In genomic region chr12:69929531-69929930, GRCh38 we compare ENCODE assay signal across 19 cellular contexts.
DNase-seq lines count a peak whose midpoint lies in the region; ATAC-seq and TF ChIP-seq lines count a peak whose summit lies in the region.
"Had no signal": no experiment of that assay in that cellular context is flagged by ENCODE, and none has a peak within 500 bp of the region (broad histone marks: within the 10 kb centered on the region; RNA-seq: fewer than 3 reads in every experiment).

No MANE protein-coding gene starts in this region.

- no CpG with 5 or more reads among the region's 3 CpGs for WGBS in IMR-90 (ENCODE audit: extremely low coverage in 2 of 2, insufficient read length in 1 of 2), 2 experiments

- no peaks in the 10 kb centered on the region for H3K36me3 ChIP-seq in ACC112 (ENCODE audit: insufficient read depth, low read length)
- H3K36me3 ChIP-seq in IMR-90 (ENCODE audit: control insufficient read depth, insufficient read depth, low read length), result no peaks in the 10 kb centered on the region
- no peaks in the 10 kb centered on the region for H3K36me3 ChIP-seq in Caco-2 (ENCODE audit: control insufficient read depth, insufficient read depth, low read length)
- H3K36me3 ChIP-seq in lower lobe of right lung, result no peaks in the 10 kb centered on the region
- H3K36me3 ChIP-seq: MG63 had no signal

- DNase-seq in IMR-90 (peak; percentile 6), astrocyte of the hippocampus (ENCODE audit: low read depth, low spot score) (peak; percentile 32), foreskin keratinocyte (no peak), Caco-2 (no peak), NCI-H146 treated with DMSO at 0.1 percent for 48 hours (lab: John Stamatoyannopoulos, UW; ENCODE audit: unreplicated experiment) (no peak), lower lobe of right lung (no peak), GM13977 (ENCODE audit: low spot score) (no peak)
- DNase-seq: 8988T; Calu3; CD4-positive, CD25-positive, alpha-beta regulatory T cell; DMS79; KBM-7; MG63; NCI-H1105; NCI-H2029; NCI-H510A treated with DMSO at 0.1 percent for 48 hours; SHP77 treated with DMSO at 0.1 percent for 48 hours had no signal

- no peak overlapping the region for H3K9ac ChIP-seq in IMR-90 (ENCODE audit: low read depth, low read length)

- TF ChIP-seq CTCF in IMR-90 (conservative IDR thresholded peaks at IDR 0.05; ENCODE audit: low read depth, low read length) (no peak), foreskin keratinocyte (conservative IDR thresholded peaks at IDR 0.05) (no peak), Caco-2 (IDR thresholded peaks at IDR 0.05; ENCODE audit: insufficient read depth in 1 of 2, low read depth in 1 of 2, low read length in 1 of 2, severe bottlenecking in 1 of 2, unreplicated experiment in 1 of 2) (no peak), lower lobe of right lung (IDR thresholded peaks at IDR 0.05) (no peak), GM13977 (IDR thresholded peaks at IDR 0.05; ENCODE audit: extremely low read depth, insufficient read depth, missing control alignments) (no peak)

- TF ChIP-seq POLR2A in IMR-90 (IDR thresholded peaks at IDR 0.05; ENCODE audit: low read depth, low read length), result no peak

- H2BK5ac ChIP-seq in IMR-90 (ENCODE audit: low read depth, low read length, poor library complexity, severe bottlenecking), result no peak overlapping the region

- H3K4me1 Mint-ChIP-seq in Caco-2 (ENCODE audit: low read depth, unreplicated experiment), result peaks cover 6% of the 10 kb centered on the region
- H3K4me1 Mint-ChIP-seq: CD4-positive, CD25-positive, alpha-beta regulatory T cell had no signal

- H3K27ac Mint-ChIP-seq in Caco-2 (ENCODE audit: unreplicated experiment), result no peak overlapping the region
- H3K27ac Mint-ChIP-seq: CD4-positive, CD25-positive, alpha-beta regulatory T cell; GM23338 had no signal

- H2AK5ac ChIP-seq in IMR-90 (ENCODE audit: low read depth, low read length), result no peak overlapping the region

- no peak overlapping the region for H3K14ac ChIP-seq in IMR-90 (replicated peaks; ENCODE audit: low read depth, low read length)

- H4K8ac ChIP-seq in IMR-90 (ENCODE audit: low read depth in 2 of 2, low read length in 2 of 2), result no peak overlapping the region

- no peak overlapping the region for H3K18ac ChIP-seq in IMR-90 (ENCODE audit: low read depth, low read length)

- peaks cover 10% of the 10 kb centered on the region for H3K4me1 ChIP-seq in ACC112 (ENCODE audit: control insufficient read depth, insufficient read depth, low read length, unreplicated experiment)
- no peaks in the 10 kb centered on the region for H3K4me1 ChIP-seq in IMR-90 (ENCODE audit: control insufficient read depth, insufficient read depth, low read length)
- H3K4me1 ChIP-seq in foreskin keratinocyte, result peaks cover 10% of the 10 kb centered on the region
- H3K4me1 ChIP-seq in Caco-2, result no peaks in the 10 kb centered on the region
- no peaks in the 10 kb centered on the region for H3K4me1 ChIP-seq in lower lobe of right lung

- H3K4me2 ChIP-seq in IMR-90 (ENCODE audit: low read depth, low read length), result no peak overlapping the region
- H3K4me2 ChIP-seq: GM23338 had no signal

- H3K27me3 ChIP-seq in ACC112 (ENCODE audit: insufficient read depth, low read length), result no peaks in the 10 kb centered on the region; the same call in 1 of the 2 replicates
- H3K27me3 ChIP-seq in IMR-90 (ENCODE audit: control insufficient read depth, insufficient read depth, low read length), result no peaks in the 10 kb centered on the region
- no peaks in the 10 kb centered on the region for H3K27me3 ChIP-seq in foreskin keratinocyte
- H3K27me3 ChIP-seq in Caco-2 (replicated peaks; ENCODE audit: control insufficient read depth, insufficient read depth, low read length), result no peaks in the 10 kb centered on the region
- H3K27me3 ChIP-seq in lower lobe of right lung (ENCODE audit: low read depth), result no peaks in the 10 kb centered on the region
- H3K27me3 ChIP-seq: MG63 had no signal

- no peak for TF ChIP-seq RAD21 in IMR-90 (IDR thresholded peaks at IDR 0.05; ENCODE audit: low read length)

- H3K9me3 ChIP-seq in IMR-90 (ENCODE audit: control insufficient read depth, insufficient read depth, low read length) (no peaks in the 10 kb centered on the region), Caco-2 (no peaks in the 10 kb centered on the region), lower lobe of right lung (no peaks in the 10 kb centered on the region)
- H3K9me3 ChIP-seq: MG63 had no signal

- H3K79me2 ChIP-seq in ACC112 (ENCODE audit: control insufficient read depth, insufficient read depth, low read length, unreplicated experiment), result no peaks in the 10 kb centered on the region

- H4K91ac ChIP-seq in IMR-90 (ENCODE audit: insufficient read depth, low read depth, low read length), result no peak overlapping the region

- CTCF ChIA-PET in IMR-90 (lab: Yijun Ruan, JAX) (interaction anchor here (0.6 kb wide), 1 partner anchor 14 kb away, joined by 3 read pairs; no protein-coding TSS in a partner anchor), Caco-2 (lab: Charles Lee) (no interaction called here)

- no peaks in the 10 kb centered on the region for H3K36me3 Mint-ChIP-seq in Caco-2 (ENCODE audit: insufficient read depth, unreplicated experiment)
- H3K36me3 Mint-ChIP-seq: CD4-positive, CD25-positive, alpha-beta regulatory T cell had no signal

- dilution Hi-C loops in IMR-90 (cut with HindIII; ENCODE audit: low sequenced_read_pairs, unreplicated experiment), result no loop called here

- no peak overlapping the region for H3K4me3 Mint-ChIP-seq in Caco-2 (ENCODE audit: unreplicated experiment)
- H3K4me3 Mint-ChIP-seq: CD4-positive, CD25-positive, alpha-beta regulatory T cell; GM23338 had no signal

- peaks cover 3% of the 10 kb centered on the region for H3K27me3 Mint-ChIP-seq in Caco-2 (ENCODE audit: insufficient read depth, unreplicated experiment)

- no peak overlapping the region for H2BK20ac ChIP-seq in IMR-90 (ENCODE audit: low read depth, low read length)

- BruUV-seq in IMR-90 (replicated peaks; lab: Mats Ljungman, UMichigan), result no TSS peak
- no TSS peak for BruUV-seq in Caco-2 (replicated peaks; lab: Mats Ljungman, UMichigan)

- no peak overlapping the region for H2BK120ac ChIP-seq in IMR-90 (ENCODE audit: low read depth, low read length)

- H3K23ac ChIP-seq in IMR-90 (ENCODE audit: low read depth, low read length), result no peak overlapping the region

- no peaks in the 10 kb centered on the region for H3K9me1 ChIP-seq in IMR-90 (ENCODE audit: insufficient read depth, low read length)

- H2AK9ac ChIP-seq in IMR-90 (replicated peaks; ENCODE audit: low read depth, low read length, poor library complexity), result no peak overlapping the region

- intact Hi-C loops in IMR-90 (cut with micrococcal nuclease), result no loop called here
- intact Hi-C loops in Caco-2 (cut with micrococcal nuclease; ENCODE audit: unreplicated experiment), result no loop called here
- intact Hi-C loops in lower lobe of right lung (cut with DNase I), result no loop called here

- in situ Hi-C loops in IMR-90 (cut with MboI; ENCODE audit: low sequenced_read_pairs), result no loop called here
- in situ Hi-C loops in GM13977 (cut with MboI; ENCODE audit: low pct_unique_long_range_greater_than_20kb, low sequenced_read_pairs, unreplicated experiment), result no loop called here

- ATAC-seq in IMR-90 (ENCODE audit: low read depth) (no peak; the same call in 1 of the 2 replicates), foreskin keratinocyte (peak; percentile 31), lower lobe of right lung (no peak)
- ATAC-seq: GM23338 had no signal

- H4K5ac ChIP-seq in IMR-90 (ENCODE audit: low read depth, low read length), result no peak overlapping the region

- peak overlapping the region; percentile 64 for H2AFZ ChIP-seq in ACC112 (ENCODE audit: low read length, unreplicated experiment)
- H2AFZ ChIP-seq in IMR-90 (replicated peaks; ENCODE audit: low read length, poor library complexity), result no peak overlapping the region
- H2AFZ ChIP-seq: GM23338 had no signal

- H4K20me1 ChIP-seq in IMR-90 (ENCODE audit: insufficient read depth, low read length), result no peaks in the 10 kb centered on the region

- POLR2A ChIA-PET in IMR-90 (lab: Charles Lee; ENCODE audit: unreplicated experiment) (no interaction called here), Caco-2 (lab: Charles Lee) (no interaction called here)

- H2BK15ac ChIP-seq in IMR-90 (ENCODE audit: low read depth, low read length), result no peak overlapping the region

- no peak overlapping the region for H3K4ac ChIP-seq in IMR-90 (ENCODE audit: low read depth, low read length)

- no peak overlapping the region for H3K4me3 ChIP-seq in ACC112 (ENCODE audit: low read depth, low read length)
- H3K4me3 ChIP-seq in IMR-90 (ENCODE audit: insufficient read depth, low read depth, low read length), result no peak overlapping the region
- no peak overlapping the region for H3K4me3 ChIP-seq in Caco-2 (ENCODE audit: low read depth, low read length)
- no peak overlapping the region for H3K4me3 ChIP-seq in lower lobe of right lung
- H3K4me3 ChIP-seq: GM23338, MG63 had no signal

- H3K27ac ChIP-seq in ACC112 (ENCODE audit: low read depth, low read length) (no peak overlapping the region), IMR-90 (ENCODE audit: insufficient read depth, low read length) (no peak overlapping the region), foreskin keratinocyte (peak overlapping the region; percentile 54), lower lobe of right lung (no peak overlapping the region)

- no peaks in the 10 kb centered on the region for H3K79me1 ChIP-seq in IMR-90 (ENCODE audit: low read depth in 1 of 2, low read length in 2 of 2)

- H3K56ac ChIP-seq in IMR-90 (ENCODE audit: extremely low read depth, insufficient read depth, low read length), result no peak overlapping the region

- H3K9me3 Mint-ChIP-seq in Caco-2 (ENCODE audit: unreplicated experiment), result no peaks in the 10 kb centered on the region
- H3K9me3 Mint-ChIP-seq: CD4-positive, CD25-positive, alpha-beta regulatory T cell had no signal

TF ChIP-seq in IMR-90, 13 proteins besides CTCF, POLR2A, EP300 and RAD21:
- TF ChIP-seq CHD1 (IDR thresholded peaks at IDR 0.05; ENCODE audit: low read depth, low read length) (no peak), RFX5 (IDR thresholded peaks at IDR 0.05; ENCODE audit: low read depth, low read length) (no peak), FOS (IDR thresholded peaks at IDR 0.05; ENCODE audit: low read depth, low read length) (no peak), CEBPB (IDR thresholded peaks at IDR 0.05; ENCODE audit: low read depth, low read length) (no peak), MXI1 (IDR thresholded peaks at IDR 0.05; ENCODE audit: borderline replicate concordance, low read depth, low read length) (no peak), BHLHE40 (IDR thresholded peaks at IDR 0.05; ENCODE audit: low read depth, low read length) (no peak)

Comparison
In these comparisons a context has a peak if more than half of its experiments do, and no peak if none do; other contexts are left out.
1. DNase-seq: peak in IMR-90 (single experiment) and astrocyte of the hippocampus (single experiment); none in foreskin keratinocyte (0 of 2), Caco-2 (0 of 2), NCI-H146 treated with DMSO at 0.1 percent for 48 hours (single experiment), lower lobe of right lung (single experiment) and GM13977 (single experiment).